In the genomic region with DNA sequence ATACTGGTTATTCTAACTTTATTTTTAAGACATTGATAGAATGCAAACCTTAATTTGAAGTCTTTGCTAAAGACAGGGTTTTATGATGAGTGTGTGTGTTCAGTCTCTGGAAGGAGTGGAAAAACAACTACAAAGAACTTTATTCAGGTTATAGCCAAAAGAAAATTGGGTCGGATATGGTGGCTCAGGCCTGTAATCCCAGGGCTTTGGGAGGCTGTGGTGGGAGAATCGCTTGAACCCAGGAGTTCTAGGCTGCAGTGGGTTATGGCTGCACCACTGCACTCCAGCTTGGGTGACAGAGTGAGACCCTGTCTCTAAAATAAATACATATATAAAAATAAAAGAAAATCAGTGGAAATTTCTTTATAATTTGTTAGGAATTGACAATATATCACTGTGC, we compare ENCODE assay signal across 26 cellular contexts.
"Had no signal": no experiment of that assay in that cellular context is flagged by ENCODE, and none has a peak within 500 bp of the region (broad histone marks: within the 10 kb centered on the region; RNA-seq: fewer than 3 reads in every experiment).

No MANE protein-coding gene starts in this region.

- ATAC-seq: stimulated activated effector memory CD8-positive, alpha-beta T cell treated with anti-CD3 and anti-CD28 coated beads, Interleukin-12 subunit alpha, Interleukin-12 subunit beta, amount 100 ng/mL, for 72 hours; stimulated activated memory B cell treated with anti-CD40 and anti-IgM and Interleukin-4, amounts not matched to agents 10 μg/mL and 1 μg/mL and 100 μg/mL, for 72 hours; stimulated activated naive B cell treated with anti-CD40 and anti-IgM and Interleukin-4, amounts not matched to agents 10 μg/mL and 1 μg/mL and 100 μg/mL, for 72 hours; stimulated activated naive CD8-positive, alpha-beta T cell treated with anti-CD3 and anti-CD28 coated beads, Interleukin-15, amount 100 ng/mL, for 72 hours; stimulated activated naive CD8-positive, alpha-beta T cell treated with anti-CD3 and anti-CD28 coated beads, Interleukin-15, Interleukin-2, amounts not matched to agents 100 U/mL and 50 U/mL, for 24 hours; upper lobe of right lung had no signal

- H3K27ac ChIP-seq: stomach, suprapubic skin, testis, thoracic aorta, thyroid gland, tibial artery, tibial nerve, transverse colon, upper lobe of left lung, upper lobe of right lung, uterus, vagina had no signal

- H3K4me3 ChIP-seq: stomach, suprapubic skin, testis, thoracic aorta, thyroid gland, tibial artery, tibial nerve, transverse colon, upper lobe of left lung, upper lobe of right lung, uterus, vagina had no signal

- DNase-seq: stimulated activated CD4-positive, alpha-beta T cell treated with anti-CD3 and anti-CD28 coated beads, Interleukin-2, amount 100 ng/mL, for 48 hours; stimulated activated CD4-positive, alpha-beta T cell treated with anti-CD3 and anti-CD28 coated beads, Interleukin-4, amount 100 ng/mL, for 1 hour; stimulated activated CD4-positive, alpha-beta T cell treated with anti-CD3 and anti-CD28 coated beads, Interleukin-4, amount 100 ng/mL, for 24 hours; stimulated activated CD4-positive, alpha-beta T cell treated with anti-CD3 and anti-CD28 coated beads, Interleukin-4, amount 100 ng/mL, for 4 hours; stimulated activated CD8-positive, alpha-beta memory T cell treated with anti-CD3 and anti-CD28 coated beads, Interleukin-4, amount 100 ng/mL, for 48 hours; stimulated activated naive B cell treated with anti-CD40 and anti-IgM and Interleukin-4, amounts not matched to agents 10 μg/mL and 1 μg/mL and 100 μg/mL, for 72 hours; stimulated activated naive CD4-positive, alpha-beta T cell; stimulated activated naive CD4-positive, alpha-beta T cell treated with Interleukin-2 at 50 U/mL for 16 hours; stimulated activated naive CD8-positive, alpha-beta T cell treated with anti-CD3 and anti-CD28 coated beads, Interleukin-15, amount 100 ng/mL, for 72 hours; stimulated activated naive CD8-positive, alpha-beta T cell treated with anti-CD3 and anti-CD28 coated beads, Interleukin-15, Interleukin-2, amounts not matched to agents 100 U/mL and 50 U/mL, for 24 hours; stomach; substantia nigra; testis; thyroid gland; tibial artery; transverse colon; trophoblast cell; upper lobe of left lung; upper lobe of right lung; uterus had no signal

- H3K36me3 ChIP-seq: stomach, suprapubic skin, thoracic aorta, thyroid gland, tibial artery, tibial nerve, transverse colon, upper lobe of left lung, upper lobe of right lung, uterus, vagina had no signal

- H3K4me1 ChIP-seq: stomach, suprapubic skin, testis, thyroid gland, tibial artery, tibial nerve, transverse colon, upper lobe of left lung, upper lobe of right lung, uterus, vagina had no signal

- H3K9me3 ChIP-seq: stomach, suprapubic skin, testis, thoracic aorta, thyroid gland, tibial artery, tibial nerve, transverse colon, upper lobe of left lung, upper lobe of right lung, uterus, vagina had no signal

- H3K27me3 ChIP-seq: stomach, suprapubic skin, testis, thyroid gland, tibial artery, tibial nerve, transverse colon, upper lobe of left lung, upper lobe of right lung, uterus, vagina had no signal
